Comparison of ENCODE assay signal across 8 cellular contexts in the genomic region with DNA sequence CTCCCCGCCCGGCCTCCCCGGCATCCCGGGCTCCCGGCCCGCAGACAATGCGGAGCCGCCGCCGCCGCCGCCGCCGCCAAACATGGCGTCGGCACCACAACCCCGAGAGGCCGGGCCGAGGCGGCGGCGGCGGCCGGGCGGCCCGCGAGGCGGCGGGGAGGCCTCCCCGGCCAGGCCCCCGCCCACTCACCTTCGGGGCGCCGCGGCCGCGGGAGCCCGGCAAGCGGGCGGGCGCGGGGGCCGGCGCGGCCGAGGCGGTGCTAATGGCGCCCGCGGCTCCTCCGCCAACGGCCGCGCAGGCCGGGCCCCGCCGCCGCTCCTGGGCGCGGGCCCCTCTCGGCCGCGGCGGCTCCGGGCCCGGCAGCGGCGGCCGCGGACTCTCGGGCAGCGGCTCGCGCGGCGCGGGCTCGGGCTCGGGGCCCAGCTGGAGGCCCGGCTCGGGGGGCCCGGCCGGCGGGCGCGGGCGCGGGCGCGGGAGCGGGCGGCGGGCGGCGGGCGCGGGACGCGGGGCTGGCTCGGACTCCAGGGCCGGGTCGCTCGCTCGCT. TPM values are rescaled to one million over a fixed set of nuclear protein-coding genes. Genes with fewer than 3 reads are reported as not detected.
A peak's percentile ranks its signal among the peaks of the same experiment; 100 is the strongest.
DNase-seq lines count a peak whose midpoint lies in the region; ATAC-seq, FAIRE-seq and TF ChIP-seq lines count a peak whose summit lies in the region.

No MANE protein-coding gene starts in this region.

- TF ChIP-seq RAD21 in K562 (CRISPR knock-in tag; conservative IDR thresholded peaks at IDR 0.05 in 1 of 2, IDR thresholded peaks at IDR 0.05 in 1 of 2) = no peak

- TF ChIP-seq EP300 in K562 (IDR thresholded peaks at IDR 0.05; ENCODE audit: low read length) = no peak

- H3K36me3 ChIP-seq in Caco-2 (ENCODE audit: control insufficient read depth, insufficient read depth, low read length) (peaks cover 6% of the 10 kb centered on the region), HUES6 (ENCODE audit: control insufficient read depth, insufficient read depth, low read length) (peaks cover 29% of the 10 kb centered on the region), K562 (ENCODE audit: control insufficient read depth, insufficient read depth, low read length) (peaks cover 35% of the 10 kb centered on the region; the same call in 2 of the 3 replicates)

- H3K9me1 ChIP-seq in K562 (ENCODE audit: control insufficient read depth, insufficient read depth, low read length) = no peaks in the 10 kb centered on the region

- H3K27me3 ChIP-seq in Caco-2 (replicated peaks; ENCODE audit: control insufficient read depth, insufficient read depth, low read length) (no peaks in the 10 kb centered on the region), HUES6 (ENCODE audit: control insufficient read depth, insufficient read depth, low read length) (no peaks in the 10 kb centered on the region), K562 (ENCODE audit: control insufficient read depth in 2 of 2, insufficient read depth in 2 of 2, low read length in 2 of 2) (peaks cover 0 to 5% of the 10 kb centered on the region in 2 experiments; a peak in 2 of 5 replicates)

- peaks cover 40% of the 10 kb centered on the region for H3K36me3 Mint-ChIP-seq in Caco-2 (ENCODE audit: insufficient read depth, unreplicated experiment)
- H3K36me3 Mint-ChIP-seq in memory B cell = peaks cover 19% of the 10 kb centered on the region

- no peak for DNase-seq in Caco-2
- DNase-seq in K562 (ENCODE audit: extremely low read depth in 1 of 4, low spot score in 3 of 4) = peak; percentile 23 to 78 (median 50)
- DNase-seq in memory B cell (ENCODE audit: low spot score in 2 of 2) = no peak
- DNase-seq in NCI-H446 treated with DMSO at 0.1 percent for 48 hours (lab: John Stamatoyannopoulos, UW) = no peak
- no peak for DNase-seq in RCC 7860 (ENCODE audit: low spot score)
- DNase-seq in HT-29 (ENCODE audit: low spot score) = no peak

- H3K79me2 ChIP-seq in K562 (ENCODE audit: control insufficient read depth, insufficient read depth, low read length) = peaks cover 47% of the 10 kb centered on the region

- TF ChIP-seq CTCF in Caco-2 (IDR thresholded peaks at IDR 0.05; ENCODE audit: insufficient read depth in 1 of 2, low read depth in 1 of 2, low read length in 1 of 2, severe bottlenecking in 1 of 2, unreplicated experiment in 1 of 2) (no peak), K562 (IDR thresholded peaks at IDR 0.05 in 2 of 3, conservative IDR thresholded peaks at IDR 0.05 in 1 of 3; ENCODE audit: insufficient read depth in 2 of 3, low read depth in 1 of 3, low read length in 3 of 3) (no peak)

- FAIRE-seq in K562 (lab: Jason Lieb, UNC) (no peak), RCC 7860 (lab: Jason Lieb, UNC) (no peak)

- H3K27ac Mint-ChIP-seq in Caco-2 (ENCODE audit: unreplicated experiment) (no peak overlapping the region), memory B cell (peak overlapping the region; percentile 75)

- H4K20me1 ChIP-seq in K562 (replicated peaks; ENCODE audit: control insufficient read depth, insufficient read depth, low read length) = peaks cover 18% of the 10 kb centered on the region; the same call in 1 of the 2 replicates

- peak overlapping the region; percentile 77 for H3K4me3 Mint-ChIP-seq in Caco-2 (ENCODE audit: unreplicated experiment)
- peak overlapping the region; percentile 70 for H3K4me3 Mint-ChIP-seq in memory B cell

- H3K9ac ChIP-seq in HUES6 (ENCODE audit: low read length) (peak overlapping the region; percentile 30), K562 (ENCODE audit: insufficient read depth in 1 of 2, low read depth in 2 of 2, low read length in 2 of 2) (peak overlapping the region; percentile 82 to 97; a peak in 3 of 4 replicates)

- no peaks in the 10 kb centered on the region for H3K9me3 Mint-ChIP-seq in Caco-2 (ENCODE audit: unreplicated experiment)
- H3K9me3 Mint-ChIP-seq in memory B cell = no peaks in the 10 kb centered on the region

- H3K4me3 ChIP-seq in Caco-2 (ENCODE audit: low read depth, low read length) (peak overlapping the region; percentile 65), HUES6 (ENCODE audit: low read depth, low read length) (peak overlapping the region; percentile 85), K562 (peak overlapping the region; percentile 65)

- WGBS in K562 (ENCODE audit: insufficient coverage, low coverage, missing lambda C conversion rate) = 2% methylated on average over 21 of the region's 104 CpGs

- ATAC-seq in K562 (no peak), memory B cell (ENCODE audit: low read depth) (peak; percentile 37), GM21390 (IDR thresholded peaks at IDR 0.05; ENCODE audit: unreplicated experiment) (no peak)

- H3K27me3 Mint-ChIP-seq in Caco-2 (ENCODE audit: insufficient read depth, unreplicated experiment) (no peaks in the 10 kb centered on the region), memory B cell (no peaks in the 10 kb centered on the region)

- H3K9me3 ChIP-seq in Caco-2 (no peaks in the 10 kb centered on the region), HUES6 (ENCODE audit: control insufficient read depth, insufficient read depth, low read depth, low read length) (peaks cover 25% of the 10 kb centered on the region), K562 (replicated peaks; ENCODE audit: control insufficient read depth, insufficient read depth, low read depth, low read length) (no peaks in the 10 kb centered on the region)

- intact Hi-C loops in Caco-2 (cut with micrococcal nuclease; ENCODE audit: unreplicated experiment) (no loop called here), K562 (cut with micrococcal nuclease) (no loop called here)

- no peak overlapping the region for H3K27ac ChIP-seq in HUES6 (ENCODE audit: low read depth, low read length)
- H3K27ac ChIP-seq in K562 (ENCODE audit: extremely low read depth, low read depth, low read length) = peak overlapping the region; percentile 82; the same call in 1 of the 3 replicates

- no peak for TF ChIP-seq POLR2A in K562 (conservative IDR thresholded peaks at IDR 0.05)

- peaks cover 13% of the 10 kb centered on the region for H3K4me1 ChIP-seq in Caco-2
- H3K4me1 ChIP-seq in HUES6 (ENCODE audit: control insufficient read depth, insufficient read depth, low read length) = peaks cover 18% of the 10 kb centered on the region
- peaks cover 7 to 51% of the 10 kb centered on the region in 2 experiments; a peak in 4 of 5 replicates for H3K4me1 ChIP-seq in K562 (replicated peaks in 1 of 2; ENCODE audit: control insufficient read depth in 2 of 2, insufficient read depth in 2 of 2, low read length in 2 of 2)

- peaks cover under 1% of the 10 kb centered on the region for H3K4me1 Mint-ChIP-seq in Caco-2 (ENCODE audit: low read depth, unreplicated experiment)
- H3K4me1 Mint-ChIP-seq in memory B cell = peaks cover 37% of the 10 kb centered on the region

- CTCF ChIA-PET in Caco-2 (lab: Charles Lee) (no interaction called here), K562 (lab: Yijun Ruan, JAX; ENCODE audit: low intra/inter-chr PET ratio) (no interaction called here)

- BruUV-seq in Caco-2 (replicated peaks; lab: Mats Ljungman, UMichigan) (no TSS peak), K562 (replicated peaks; lab: Mats Ljungman, UMichigan) (no TSS peak)

- POLR2A ChIA-PET in Caco-2 (lab: Charles Lee) = no interaction called here
- POLR2A ChIA-PET in K562 (lab: Yijun Ruan, JAX) = interaction anchor here (0.6 to 1.8 kb wide), 2 partner anchors 11 to 81 kb away, joined by 3 to 10 read pairs; no protein-coding TSS in a partner anchor

- peak overlapping the region; percentile 87; the same call in 1 of the 2 replicates for H3K4me2 ChIP-seq in K562 (ENCODE audit: insufficient read depth, low read length)

- in situ Hi-C loops in K562 (cut with MboI) = loop anchor here (10.0 kb wide), 1 partner anchor 87 kb away; a partner anchor contains a TSS

- H2AFZ ChIP-seq in K562 (ENCODE audit: low read depth, low read length) = no peak overlapping the region

RNA-seq across cellular contexts. Expression of a gene that starts 0.3 kb away (rescaled TPM):
- 46.9 and 48.3 TPM in 2 replicates for total RNA-seq in Caco-2 (2022)
- 34.4 and 58.3 TPM in 2 replicates for total RNA-seq in K562 (2011; cell fraction: chromatin; rRNA removed; ENCODE audit: low replicate concordance)
- 28.7 and 34.9 TPM in 2 replicates for total RNA-seq in K562 (2011; cell fraction: nucleolus; rRNA removed)
- total RNA-seq in K562 (2011; cell fraction: nucleoplasm; rRNA removed) = 20.9 and 28.2 TPM in 2 replicates
- 10.4 and 12.2 TPM in 2 replicates for total RNA-seq in K562 (2014; rRNA removed)
- 5.3 and 7.4 TPM in 2 replicates for total RNA-seq in K562 (2014; rRNA removed; fragmentation: Illumina TruSeq; extraction: Trizol)
- total RNA-seq in K562 (2015; rRNA removed; fragmentation: Illumina TruSeq; extraction: Trizol) = 7.2 and 7.5 TPM in 2 replicates
- 14.1 and 17.6 TPM in 2 replicates for total RNA-seq in K562 (2021)
- 2.4 and 2.5 TPM in 2 replicates for polyA plus RNA-seq in K562 (2011; rRNA removed)
- 1.9 and 2.0 TPM in 2 replicates for polyA plus RNA-seq in K562 (2011; cell fraction: cytosol; rRNA removed)
- polyA plus RNA-seq in K562 (2011; cell fraction: nucleus; rRNA removed) = 11.7 and 17.8 TPM in 2 replicates
- 8.5 and 10.4 TPM in 2 replicates for polyA plus RNA-seq in K562 (2012)
- polyA plus RNA-seq in K562 (2014; fragmentation: Illumina TruSeq; extraction: Trizol) = 5.5 and 8.7 TPM in 2 replicates
- polyA plus RNA-seq in K562 (2014; fragmentation: Nextera tagmentation; extraction: Ambion mirVana) = under 1 TPM; 0.42 to 0.63 TPM
- 8.4 and 9.9 TPM in 2 replicates for polyA plus RNA-seq in K562 (2014; rRNA removed)
- 3.2 and 4.2 TPM in 2 replicates for polyA minus RNA-seq in K562 (2011; rRNA and poly(A)+ RNA removed)
- polyA minus RNA-seq in K562 (2011; cell fraction: cytosol; rRNA and poly(A)+ RNA removed) = 5.6 and 8.6 TPM in 2 replicates
- 10.8 and 11.2 TPM in 2 replicates for polyA minus RNA-seq in K562 (2011; cell fraction: nucleus; rRNA and poly(A)+ RNA removed)
- total RNA-seq in HT-29 (2014; rRNA removed; shearing (Covaris generic)) = 21.2 and 23.3 TPM in 2 replicates

RNA-seq across cellular contexts. Expression of a gene that starts 26.3 kb away (rescaled TPM):
- total RNA-seq in Caco-2 (2022) (17.3 TPM in 2 replicates), K562 (2014; rRNA removed) (8.1 and 11.0 TPM in 2 replicates), K562 (2014; rRNA removed; fragmentation: Illumina TruSeq; extraction: Trizol) (6.3 and 6.9 TPM in 2 replicates), K562 (2015; rRNA removed; fragmentation: Illumina TruSeq; extraction: Trizol) (7.3 and 7.4 TPM in 2 replicates), K562 (2021) (16.0 and 16.8 TPM in 2 replicates)
- total RNA-seq in K562 (2011; cell fraction: chromatin; rRNA removed; ENCODE audit: low replicate concordance) = 25.1 and 25.4 TPM in 2 replicates
- total RNA-seq in K562 (2011; cell fraction: nucleolus; rRNA removed) = 15.5 and 19.3 TPM in 2 replicates
- total RNA-seq in K562 (2011; cell fraction: nucleoplasm; rRNA removed) = 18.1 and 18.4 TPM in 2 replicates
- polyA plus RNA-seq in K562 (2011; rRNA removed) (3.8 and 4.5 TPM in 2 replicates), K562 (2014; fragmentation: Illumina TruSeq; extraction: Trizol) (12.2 and 13.2 TPM in 2 replicates), K562 (2014; fragmentation: Nextera tagmentation; extraction: Ambion mirVana) (1 to 10 TPM; 1.5 to 1.6 TPM), K562 (2014; rRNA removed) (7.6 and 7.8 TPM in 2 replicates)
- 4.1 and 4.8 TPM in 2 replicates for polyA plus RNA-seq in K562 (2011; cell fraction: cytosol; rRNA removed)
- polyA plus RNA-seq in K562 (2011; cell fraction: nucleus; rRNA removed) = 6.6 and 7.8 TPM in 2 replicates
- 9.9 and 10.0 TPM in 2 replicates for polyA plus RNA-seq in K562 (2012)
- 5.3 and 6.0 TPM in 2 replicates for polyA minus RNA-seq in K562 (2011; rRNA and poly(A)+ RNA removed)
- 10.0 and 11.0 TPM in 2 replicates for polyA minus RNA-seq in K562 (2011; cell fraction: cytosol; rRNA and poly(A)+ RNA removed)
- polyA minus RNA-seq in K562 (2011; cell fraction: nucleus; rRNA and poly(A)+ RNA removed) = 3.5 and 5.0 TPM in 2 replicates
- total RNA-seq in HT-29 (2014; rRNA removed; shearing (Covaris generic)) = 10.6 and 15.3 TPM in 2 replicates

Comparison
In these comparisons a context has a peak if more than half of its experiments do, and no peak if none do; other contexts are left out.
1. DNase-seq: peak in K562 (4 of 4); none in Caco-2 (0 of 2), memory B cell (0 of 2), NCI-H446 treated with DMSO at 0.1 percent for 48 hours (single experiment), RCC 7860 (single experiment) and HT-29 (single experiment).
2. Peak in every context shown above with its lines, with median percentiles within 50 percentile points of each other: H3K4me3 ChIP-seq.